ENCODE assay signal across 8 cellular contexts in the genomic region with DNA sequence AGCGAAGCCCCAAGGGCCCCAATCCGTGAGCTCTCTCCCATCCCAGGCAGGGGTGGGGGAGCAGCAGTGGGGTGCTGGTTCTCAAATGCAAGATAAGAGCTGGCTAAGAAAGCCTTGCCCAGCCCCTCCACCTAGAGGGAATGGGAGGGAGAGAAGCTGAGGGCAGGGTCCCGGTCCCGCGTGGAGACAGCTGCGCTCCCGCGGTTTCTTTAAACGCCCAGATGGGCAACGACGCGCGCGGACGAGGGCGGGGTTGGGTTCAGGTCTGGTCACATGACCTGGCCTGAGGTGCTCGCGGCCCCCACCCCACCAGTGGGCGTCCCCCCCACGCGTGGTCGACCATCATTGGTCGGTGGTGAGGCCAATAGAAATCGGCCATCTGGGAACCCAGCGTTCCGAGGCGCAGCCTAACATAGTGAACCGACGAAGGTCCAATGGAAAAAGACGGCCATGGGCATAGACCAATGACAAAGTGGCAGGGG. TPM values are rescaled to one million over a fixed set of nuclear protein-coding genes. Genes with fewer than 3 reads are reported as not detected.
A peak's percentile ranks its signal among the peaks of the same experiment; 100 is the strongest.
DNase-seq lines count a peak whose midpoint lies in the region; ATAC-seq and TF ChIP-seq lines count a peak whose summit lies in the region.

No MANE protein-coding gene starts in this region.

- H3K4me1 ChIP-seq in iPS-20b (ENCODE audit: insufficient read depth, low read length) = peaks cover 9% of the 10 kb centered on the region; the same call in 1 of the 2 replicates
- H3K4me1 ChIP-seq in skeletal muscle tissue (ENCODE audit: control insufficient read depth in 3 of 3, insufficient read depth in 3 of 3, low read length in 3 of 3) = peaks cover 35 to 51% (median 41%) of the 10 kb centered on the region in 3 donors

- CTCF ChIA-PET in WTC11 (lab: Charles Lee) = interaction anchor here (0.6 to 1.7 kb wide), 13 partner anchors 8 to 181 kb away, joined by 3 to 22 read pairs (median 4); partner anchors contain the start of gene RAD23A

- peak overlapping the region; percentile 91 for H3K27ac ChIP-seq in iPS-20b (ENCODE audit: low read length)
- peak overlapping the region; percentile 92 for H3K27ac ChIP-seq in skeletal muscle tissue (ENCODE audit: low read depth, low read length)

- H3K9ac ChIP-seq in iPS-20b (ENCODE audit: low read depth, low read length) (peak overlapping the region; percentile 84; the same call in 1 of the 2 replicates), skeletal muscle tissue (ENCODE audit: low read depth in 1 of 3, low read length in 3 of 3) (peak overlapping the region; percentile 82 to 97 (median 96))

- H3K4me3 Mint-ChIP-seq in WTC11 = peak overlapping the region; percentile 99

- H3K36me3 Mint-ChIP-seq in WTC11 = peaks cover 49% of the 10 kb centered on the region

- H3K4me3 ChIP-seq in cardiac fibroblast (replicated peaks in 1 of 2; ENCODE audit: low read depth in 2 of 2, low read length in 2 of 2) (peak overlapping the region; percentile 100), iPS-20b (ENCODE audit: low read length) (peak overlapping the region; percentile 100), skeletal muscle tissue (ENCODE audit: low read length in 3 of 3) (peak overlapping the region; percentile 75 to 95 (median 81))

- H3K9me3 Mint-ChIP-seq in WTC11 = no peaks in the 10 kb centered on the region

- H3K27me3 Mint-ChIP-seq in WTC11 (ENCODE audit: low read depth) = no peaks in the 10 kb centered on the region

- peaks cover 45% of the 10 kb centered on the region for H3K36me3 ChIP-seq in iPS-20b (ENCODE audit: insufficient read depth, low read depth, low read length)
- peaks cover 29 to 33% (median 32%) of the 10 kb centered on the region in 3 donors for H3K36me3 ChIP-seq in skeletal muscle tissue (ENCODE audit: control insufficient read depth in 3 of 3, insufficient read depth in 3 of 3, low read length in 3 of 3)

- DNase-seq in ACHN (peak; percentile 98), NCI-H2227 treated with DMSO at 0.1 percent for 48 hours (lab: John Stamatoyannopoulos, UW) (peak; percentile 92), WTC11 (ENCODE audit: low spot score) (peak; percentile 99), cardiac fibroblast (ENCODE audit: low read depth in 2 of 2) (peak; percentile 100)

- H3K9me3 ChIP-seq in iPS-20b (ENCODE audit: insufficient read depth, low read depth, low read length) = no peaks in the 10 kb centered on the region
- no peaks in the 10 kb centered on the region for H3K9me3 ChIP-seq in skeletal muscle tissue (ENCODE audit: control insufficient read depth in 3 of 3, low read length in 3 of 3)

- ATAC-seq in GM18909 (IDR thresholded peaks at IDR 0.05; ENCODE audit: poor library complexity, unreplicated experiment) = peak; percentile 86
- ATAC-seq in HG03196 (IDR thresholded peaks at IDR 0.05; ENCODE audit: unreplicated experiment) = peak; percentile 85
- peak; percentile 90 for ATAC-seq in WTC11

- POLR2A ChIA-PET in WTC11 (lab: Charles Lee) = interaction anchor here (1.1 to 2.0 kb wide), 5 partner anchors 12 to 180 kb away, joined by 3 to 13 read pairs (median 7); partner anchors contain the start of genes GCDH and SYCE2

- H3K27me3 ChIP-seq in iPS-20b (ENCODE audit: insufficient read depth, low read length) = no peaks in the 10 kb centered on the region
- no peaks in the 10 kb centered on the region for H3K27me3 ChIP-seq in skeletal muscle tissue (ENCODE audit: control insufficient read depth in 3 of 3, insufficient read depth in 3 of 3, low read length in 3 of 3)

- TF ChIP-seq CTCF in WTC11 (IDR thresholded peaks at IDR 0.05) (no peak), cardiac fibroblast (IDR thresholded peaks at IDR 0.05; ENCODE audit: low read depth, low read length) (no peak)

- peak overlapping the region; percentile 91 for H3K27ac Mint-ChIP-seq in WTC11

- H3K4me1 Mint-ChIP-seq in WTC11 = peaks cover 34% of the 10 kb centered on the region

- in situ Hi-C loops in ACHN (cut with HindIII; ENCODE audit: low pct_ligation_motif_present, low pct_unique_long_range_greater_than_20kb, low sequenced_read_pairs) = no loop called here

TF ChIP-seq in WTC11, 78 proteins besides CTCF, POLR2A, EP300 and RAD21:
- no peak for TF ChIP-seq PRRX2 (CRISPR knock-in tag; IDR thresholded peaks at IDR 0.05)
- peak; percentile 97 for TF ChIP-seq NFYB (CRISPR knock-in tag; conservative IDR thresholded peaks at IDR 0.05; ENCODE audit: low read depth)
- TF ChIP-seq ETV6 (CRISPR knock-in tag; IDR thresholded peaks at IDR 0.05) = peak; percentile 31; the same call in 1 of the 2 replicates
- TF ChIP-seq USF2 (CRISPR knock-in tag; IDR thresholded peaks at IDR 0.05) = peak; percentile 94
- 0 out of 2 replicates have a peak, but pooled peaks have one; percentile 9 for TF ChIP-seq ZNF219 (CRISPR knock-in tag; IDR thresholded peaks at IDR 0.05; ENCODE audit: borderline replicate concordance)
- peak; percentile 90 for TF ChIP-seq SP1 (CRISPR knock-in tag; conservative IDR thresholded peaks at IDR 0.05)
- TF ChIP-seq USF1 (CRISPR knock-in tag; IDR thresholded peaks at IDR 0.05) = peak; percentile 91
- peak; percentile 71; the same call in 1 of the 2 replicates for TF ChIP-seq KAT7 (CRISPR knock-in tag; IDR thresholded peaks at IDR 0.05; ENCODE audit: borderline replicate concordance)
- TF ChIP-seq TP53 (CRISPR knock-in tag; IDR thresholded peaks at IDR 0.05) = no peak
- TF ChIP-seq FOXK1 (CRISPR knock-in tag; IDR thresholded peaks at IDR 0.05) = peak; percentile 34; the same call in 1 of the 2 replicates
- TF ChIP-seq GRHL2 (CRISPR knock-in tag; IDR thresholded peaks at IDR 0.05; ENCODE audit: insufficient replicate concordance, severe bottlenecking) = no peak

RNA-seq across cellular contexts. Expression of gene CALR, which starts 0.3 kb away (rescaled TPM):
- total RNA-seq in WTC11 (2021) (977 to 1,088 TPM (median 978 TPM) in 3 replicates), skeletal muscle tissue (382 TPM)

RNA-seq across cellular contexts. Expression of gene FARSA, which starts 4.6 kb away (rescaled TPM):
- total RNA-seq in WTC11 (2021) = 103 to 108 TPM (median 106 TPM) in 3 replicates
- total RNA-seq in skeletal muscle tissue = 49.1 TPM

RNA-seq across cellular contexts. Expression of gene RAD23A, which starts 7.6 kb away (rescaled TPM):
- total RNA-seq in WTC11 (2021) (84.3 to 96.6 TPM (median 96.2 TPM) in 3 replicates), skeletal muscle tissue (57.9 TPM)

RNA-seq across cellular contexts. Expression of gene GADD45GIP1, which starts 18.9 kb away (rescaled TPM):
- total RNA-seq in WTC11 (2021) (54.4 to 57.9 TPM (median 56.1 TPM) in 3 replicates), skeletal muscle tissue (21.4 TPM)

RNA-seq across cellular contexts. Expression of gene SYCE2, which starts 19.0 kb away (rescaled TPM):
- 1.1 to 2.2 TPM (median 1.9 TPM) in 3 replicates for total RNA-seq in WTC11 (2021)
- total RNA-seq in skeletal muscle tissue = not detected

Comparison
In these comparisons a context has a peak if more than half of its experiments do, and no peak if none do; other contexts are left out.
1. Peak in every context shown above with its lines: DNase-seq, ATAC-seq, H3K4me3 ChIP-seq and H3K27ac ChIP-seq.